Comparison of ENCODE assay signal across 17 cellular contexts in genomic region chr12:31002999-31003398, GRCh38.
DNase-seq lines count a peak whose midpoint lies in the region; ATAC-seq, FAIRE-seq and TF ChIP-seq lines count a peak whose summit lies in the region.
"Had no signal": no experiment of that assay in that cellular context is flagged by ENCODE, and none has a peak within 500 bp of the region (broad histone marks: within the 10 kb centered on the region; RNA-seq: fewer than 3 reads in every experiment).

No MANE protein-coding gene starts in this region.

- TF ChIP-seq EP300 in A549 (IDR thresholded peaks at IDR 0.05), result no peak

- H3K4me1 Mint-ChIP-seq in immature natural killer cell, result no peaks in the 10 kb centered on the region
- H3K4me1 Mint-ChIP-seq: activated naive CD8-positive, alpha-beta T cell treated with anti-CD3 and anti-CD28 coated beads, Interleukin-2, amount 10 ng/mL, durations not matched to agents 7 days and 5 days had no signal

- no peak for TF ChIP-seq CTCF in A549 (IDR thresholded peaks at IDR 0.05)
- no peak for TF ChIP-seq CTCF in D721Med (IDR thresholded peaks at IDR 0.05; ENCODE audit: insufficient read depth, missing control alignments)

- no peaks in the 10 kb centered on the region for H3K9me3 Mint-ChIP-seq in immature natural killer cell
- H3K9me3 Mint-ChIP-seq: activated naive CD8-positive, alpha-beta T cell treated with anti-CD3 and anti-CD28 coated beads, Interleukin-2, amount 10 ng/mL, durations not matched to agents 7 days and 5 days; HFFc6; mesothelial cell of epicardium had no signal

- peaks cover 0 to 2% (median 2%) of the 10 kb centered on the region in 3 donors for H3K27me3 Mint-ChIP-seq in immature natural killer cell (ENCODE audit: low read depth in 3 of 3)
- H3K27me3 Mint-ChIP-seq: activated naive CD8-positive, alpha-beta T cell treated with anti-CD3 and anti-CD28 coated beads, Interleukin-2, amount 10 ng/mL, durations not matched to agents 7 days and 5 days had no signal

- FAIRE-seq in A549 (lab: Jason Lieb, UNC), result no peak
- no peak for FAIRE-seq in D721Med (lab: Jason Lieb, UNC)
- FAIRE-seq: GM12891 had no signal

- POLR2A ChIA-PET in A549 (lab: Yijun Ruan, JAX), result no interaction called here

- DNase-seq in A549 (ENCODE audit: low read depth in 1 of 2, low spot score in 1 of 2), result peak in 1 of 2 experiments; percentile 22
- DNase-seq in fibroblast of peridontal ligament (ENCODE audit: extremely low read depth), result peak; percentile 41
- DNase-seq in immature natural killer cell, result no peak
- no peak for DNase-seq in D721Med (ENCODE audit: insufficient read length, low spot score)
- DNase-seq in HuH-7 (ENCODE audit: low spot score), result no peak
- no peak for DNase-seq in mucosa of gallbladder (ENCODE audit: low spot score)
- DNase-seq: activated CD4-positive, CD25-positive, alpha-beta regulatory T cell; activated naive CD8-positive, alpha-beta T cell treated with anti-CD3 and anti-CD28 coated beads, Interleukin-2, amount 10 ng/mL, durations not matched to agents 7 days and 5 days; DMS53; HFFc6; NCI-H2081 had no signal

- no peak overlapping the region for H3K4me3 ChIP-seq in A549

- peaks cover 25% of the 10 kb centered on the region for H3K4me1 ChIP-seq in A549
- H3K4me1 ChIP-seq: parathyroid adenoma had no signal

- no peak for TF ChIP-seq RAD21 in A549 (conservative IDR thresholded peaks at IDR 0.05 in 1 of 2, IDR thresholded peaks at IDR 0.05 in 1 of 2)

- no peaks in the 10 kb centered on the region for H3K36me3 Mint-ChIP-seq in immature natural killer cell
- H3K36me3 Mint-ChIP-seq: activated naive CD8-positive, alpha-beta T cell treated with anti-CD3 and anti-CD28 coated beads, Interleukin-2, amount 10 ng/mL, durations not matched to agents 7 days and 5 days; mesothelial cell of epicardium had no signal

- TF ChIP-seq POLR2A in A549 (IDR thresholded peaks at IDR 0.05; ENCODE audit: low read length), result no peak

- 8% methylated on average over 1 of the region's 1 CpG for WGBS in A549 (ENCODE audit: missing lambda C conversion rate)

- H3K4me3 Mint-ChIP-seq in immature natural killer cell, result no peak overlapping the region
- H3K4me3 Mint-ChIP-seq: activated naive CD8-positive, alpha-beta T cell treated with anti-CD3 and anti-CD28 coated beads, Interleukin-2, amount 10 ng/mL, durations not matched to agents 7 days and 5 days; HFFc6; mesothelial cell of epicardium had no signal

- 0 out of 3 replicates have a peak overlapping the region, but pooled peaks have one; percentile 23 for H3K4me2 ChIP-seq in A549

- H3K27ac ChIP-seq in A549, result peak overlapping the region in 1 of 2 experiments; percentile 20; a peak in 1 of 6 replicates
- H3K27ac ChIP-seq: parathyroid adenoma had no signal

- CTCF ChIA-PET in A549 (lab: Yijun Ruan, JAX), result no interaction called here

- H3K27ac Mint-ChIP-seq in immature natural killer cell, result no peak overlapping the region
- H3K27ac Mint-ChIP-seq: activated naive CD8-positive, alpha-beta T cell treated with anti-CD3 and anti-CD28 coated beads, Interleukin-2, amount 10 ng/mL, durations not matched to agents 7 days and 5 days; HFFc6; mesothelial cell of epicardium had no signal

- no peaks in the 10 kb centered on the region for H3K9me3 ChIP-seq in A549

- ATAC-seq in A549, result no peak; a peak in 1 of 6 replicates
- ATAC-seq in GM19025 (IDR thresholded peaks at IDR 0.05; ENCODE audit: low read depth, unreplicated experiment), result peak; percentile 56
- ATAC-seq in HG03095 (IDR thresholded peaks at IDR 0.05; ENCODE audit: unreplicated experiment), result peak; percentile 48
- ATAC-seq: esophagus mucosa had no signal

TF ChIP-seq in A549, 52 proteins besides CTCF, POLR2A, EP300 and RAD21:
- TF ChIP-seq TFCP2L1 (CRISPR knock-in tag; IDR thresholded peaks at IDR 0.05) (no peak), RNF2 (IDR thresholded peaks at IDR 0.05; ENCODE audit: borderline replicate concordance, low read depth) (no peak), EHMT2 (IDR thresholded peaks at IDR 0.05; ENCODE audit: low read depth) (no peak), ESRRA (IDR thresholded peaks at IDR 0.05; ENCODE audit: borderline replicate concordance, low read length) (no peak)
TF ChIP-seq in A549: peak in this region for 0.

Comparison
In these comparisons a context has a peak if more than half of its experiments do, and no peak if none do; other contexts are left out.
1. ATAC-seq: peak in GM19025 (single experiment) and HG03095 (single experiment); none in A549 (0 of 2).